19 cellular contexts compared by ENCODE assay signal in genomic region chr7:155971180-155971770, GRCh38.
"Had no signal": no experiment of that assay in that cellular context is flagged by ENCODE, and none has a peak within 500 bp of the region (broad histone marks: within the 10 kb centered on the region; RNA-seq: fewer than 3 reads in every experiment).

No MANE protein-coding gene starts in this region.

- H3K4me3 Mint-ChIP-seq: activated CD4-positive, alpha-beta T cell treated with anti-CD3 and anti-CD28 coated beads, Interleukin-2, amount 10 ng/mL, durations not matched to agents 24 days and 14 days; activated CD8-positive, alpha-beta T cell treated with anti-CD3 and anti-CD28 coated beads for 36 hours; activated naive CD4-positive, alpha-beta T cell treated with anti-CD3 and anti-CD28 coated beads, Interleukin-2, amount 50 U/mL, for 24 hours; activated T-cell treated with anti-CD3 and anti-CD28 coated beads, Interleukin-2, amount 50 U/mL, for 72 hours; dendritic cell treated with granulocyte-macrophage colony-stimulating factor and Interleukin-4, amounts not matched to agents 40 ng/mL and 50 ng/mL, for 4 days; immature natural killer cell; memory B cell; stimulated activated effector memory CD8-positive, alpha-beta T cell treated with anti-CD3 and anti-CD28 coated beads, Interleukin-12 subunit alpha, Interleukin-12 subunit beta, amount 100 ng/mL, for 72 hours had no signal

- H3K27ac Mint-ChIP-seq: activated CD4-positive, alpha-beta T cell treated with anti-CD3 and anti-CD28 coated beads, Interleukin-2, amount 10 ng/mL, durations not matched to agents 24 days and 14 days; activated CD8-positive, alpha-beta T cell treated with anti-CD3 and anti-CD28 coated beads for 36 hours; activated naive CD4-positive, alpha-beta T cell treated with anti-CD3 and anti-CD28 coated beads, Interleukin-2, amount 50 U/mL, for 24 hours; activated T-cell treated with anti-CD3 and anti-CD28 coated beads, Interleukin-2, amount 50 U/mL, for 72 hours; dendritic cell treated with granulocyte-macrophage colony-stimulating factor and Interleukin-4, amounts not matched to agents 40 ng/mL and 50 ng/mL, for 4 days; immature natural killer cell; memory B cell; stimulated activated effector memory CD8-positive, alpha-beta T cell treated with anti-CD3 and anti-CD28 coated beads, Interleukin-12 subunit alpha, Interleukin-12 subunit beta, amount 100 ng/mL, for 72 hours had no signal

- H3K27ac ChIP-seq: ascending aorta, esophagus squamous epithelium, prostate gland, right lobe of liver, stomach, upper lobe of left lung had no signal

- H3K9me3 ChIP-seq: ascending aorta, esophagus squamous epithelium, prostate gland, right lobe of liver, stomach, upper lobe of left lung had no signal

- H3K27me3 ChIP-seq: ascending aorta, right lobe of liver, upper lobe of left lung had no signal

- H3K4me1 ChIP-seq: ascending aorta, esophagus squamous epithelium, prostate gland, right lobe of liver, stomach, upper lobe of left lung had no signal

- H3K9me3 Mint-ChIP-seq: activated CD4-positive, alpha-beta T cell treated with anti-CD3 and anti-CD28 coated beads, Interleukin-2, amount 10 ng/mL, durations not matched to agents 24 days and 14 days; activated naive CD4-positive, alpha-beta T cell treated with anti-CD3 and anti-CD28 coated beads, Interleukin-2, amount 50 U/mL, for 24 hours; activated T-cell treated with anti-CD3 and anti-CD28 coated beads, Interleukin-2, amount 50 U/mL, for 72 hours; dendritic cell treated with granulocyte-macrophage colony-stimulating factor and Interleukin-4, amounts not matched to agents 40 ng/mL and 50 ng/mL, for 4 days had no signal

- ATAC-seq: activated CD8-positive, alpha-beta T cell treated with anti-CD3 and anti-CD28 coated beads for 36 hours; activated T-cell treated with anti-CD3 and anti-CD28 coated beads, Interleukin-2, amount 50 U/mL, for 72 hours; right lobe of liver; stimulated activated effector memory CD8-positive, alpha-beta T cell treated with anti-CD3 and anti-CD28 coated beads, Interleukin-12 subunit alpha, Interleukin-12 subunit beta, amount 100 ng/mL, for 72 hours had no signal

- DNase-seq: activated CD4-positive, alpha-beta T cell treated with anti-CD3 and anti-CD28 coated beads, Interleukin-2, amount 10 ng/mL, durations not matched to agents 24 days and 14 days; activated CD8-positive, alpha-beta T cell treated with anti-CD3 and anti-CD28 coated beads for 36 hours; activated effector memory CD4-positive, alpha-beta T cell treated with anti-CD3 and anti-CD28 coated beads, Interleukin-2, amount 50 U/mL, for 16 hours; activated T-cell treated with anti-CD3 and anti-CD28 coated beads, Interleukin-2, amount 50 U/mL, for 72 hours; effector CD8-positive, alpha-beta T cell; esophagus squamous epithelium; immature natural killer cell; stimulated activated CD4-positive, alpha-beta T cell treated with anti-CD3 and anti-CD28 coated beads, Interleukin-4, amount 100 ng/mL, for 1 hour; stomach; T1000; upper lobe of left lung had no signal

- H3K4me3 ChIP-seq: ascending aorta, esophagus squamous epithelium, prostate gland, right lobe of liver, smooth muscle cell, stomach, upper lobe of left lung had no signal

- H3K36me3 Mint-ChIP-seq: activated naive CD4-positive, alpha-beta T cell treated with anti-CD3 and anti-CD28 coated beads, Interleukin-2, amount 50 U/mL, for 24 hours; immature natural killer cell; memory B cell; stimulated activated effector memory CD8-positive, alpha-beta T cell treated with anti-CD3 and anti-CD28 coated beads, Interleukin-12 subunit alpha, Interleukin-12 subunit beta, amount 100 ng/mL, for 72 hours had no signal

- H3K4me1 Mint-ChIP-seq: activated CD4-positive, alpha-beta T cell treated with anti-CD3 and anti-CD28 coated beads, Interleukin-2, amount 10 ng/mL, durations not matched to agents 24 days and 14 days; activated naive CD4-positive, alpha-beta T cell treated with anti-CD3 and anti-CD28 coated beads, Interleukin-2, amount 50 U/mL, for 24 hours; immature natural killer cell had no signal

- H3K36me3 ChIP-seq: ascending aorta, esophagus squamous epithelium, prostate gland, right lobe of liver, stomach, upper lobe of left lung had no signal

- H3K4me2 ChIP-seq: smooth muscle cell had no signal
